11 cellular contexts compared by ENCODE assay signal in genomic region chr5:10685103-10685502, GRCh38.
DNase-seq lines count a peak whose midpoint lies in the region; ATAC-seq and TF ChIP-seq lines count a peak whose summit lies in the region.
"Had no signal": no experiment of that assay in that cellular context is flagged by ENCODE, and none has a peak within 500 bp of the region (broad histone marks: within the 10 kb centered on the region; RNA-seq: fewer than 3 reads in every experiment).

No MANE protein-coding gene starts in this region.

- H3K27me3 ChIP-seq in tibial nerve = no peaks in the 10 kb centered on the region
- H3K27me3 ChIP-seq: foreskin keratinocyte had no signal

- WGBS in tibial nerve, 2 donors = 79 to 82% methylated on average over 6 of the region's 6 CpGs

- TF ChIP-seq CTCF in tibial nerve (IDR thresholded peaks at IDR 0.05) = no peak

- H3K36me3 ChIP-seq in tibial nerve = peaks cover 0 to 63% (median 0%) of the 10 kb centered on the region in 3 donors

- peak overlapping the region; percentile 80 for H3K27ac Mint-ChIP-seq in stimulated activated effector memory CD8-positive, alpha-beta T cell treated with anti-CD3 and anti-CD28 coated beads, Interleukin-12 subunit alpha, Interleukin-12 subunit beta, amount 100 ng/mL, for 72 hours

- peak; percentile 74 for ATAC-seq in GM18909 (IDR thresholded peaks at IDR 0.05; ENCODE audit: poor library complexity, unreplicated experiment)
- ATAC-seq in GM21619 (IDR thresholded peaks at IDR 0.05; ENCODE audit: unreplicated experiment) = peak; percentile 73
- ATAC-seq in HG03135 (IDR thresholded peaks at IDR 0.05; ENCODE audit: unreplicated experiment) = peak; percentile 75
- peak; percentile 82 for ATAC-seq in stimulated activated effector memory CD8-positive, alpha-beta T cell treated with anti-CD3 and anti-CD28 coated beads, Interleukin-12 subunit alpha, Interleukin-12 subunit beta, amount 100 ng/mL, for 72 hours
- ATAC-seq: right cardiac atrium had no signal

- peaks cover 31% of the 10 kb centered on the region for H3K4me1 Mint-ChIP-seq in stimulated activated effector memory CD8-positive, alpha-beta T cell treated with anti-CD3 and anti-CD28 coated beads, Interleukin-12 subunit alpha, Interleukin-12 subunit beta, amount 100 ng/mL, for 72 hours

- H3K9me3 ChIP-seq in tibial nerve = peaks cover 0 to 5% (median 0%) of the 10 kb centered on the region in 4 donors

- H3K36me3 Mint-ChIP-seq in stimulated activated effector memory CD8-positive, alpha-beta T cell treated with anti-CD3 and anti-CD28 coated beads, Interleukin-12 subunit alpha, Interleukin-12 subunit beta, amount 100 ng/mL, for 72 hours = peaks cover 43% of the 10 kb centered on the region

- no peak overlapping the region for H3K27ac ChIP-seq in tibial nerve
- H3K27ac ChIP-seq: foreskin keratinocyte had no signal

- peaks cover 0 to 5% (median 0%) of the 10 kb centered on the region in 4 donors for H3K4me1 ChIP-seq in tibial nerve

- TF ChIP-seq EP300 in tibial nerve (IDR thresholded peaks at IDR 0.05) = no peak

- TF ChIP-seq POLR2A in tibial nerve (IDR thresholded peaks at IDR 0.05) = no peak

- no peak overlapping the region for H3K4me3 ChIP-seq in tibial nerve
- H3K4me3 ChIP-seq: lung had no signal

- no peak for DNase-seq in stimulated activated effector memory CD8-positive, alpha-beta T cell treated with anti-CD3 and anti-CD28 coated beads, Interleukin-12 subunit alpha, Interleukin-12 subunit beta, amount 100 ng/mL, for 72 hours (ENCODE audit: low spot score in 2 of 2)
- DNase-seq in OCI-M2 (lab: John Stamatoyannopoulos, UW; ENCODE audit: unreplicated experiment) (no peak), tibial nerve (ENCODE audit: low spot score in 2 of 2) (no peak)
- DNase-seq in activated CD4-positive, alpha-beta T cell treated with anti-CD3 and anti-CD28 coated beads, Interleukin-2, amount 50 U/mL, for 1 hour = no peak
- DNase-seq: activated gamma-delta T cell, foreskin keratinocyte, right cardiac atrium had no signal

- H3K9me3 Mint-ChIP-seq in stimulated activated effector memory CD8-positive, alpha-beta T cell treated with anti-CD3 and anti-CD28 coated beads, Interleukin-12 subunit alpha, Interleukin-12 subunit beta, amount 100 ng/mL, for 72 hours = no peaks in the 10 kb centered on the region

- H3K4me3 Mint-ChIP-seq in stimulated activated effector memory CD8-positive, alpha-beta T cell treated with anti-CD3 and anti-CD28 coated beads, Interleukin-12 subunit alpha, Interleukin-12 subunit beta, amount 100 ng/mL, for 72 hours = peak overlapping the region; percentile 5
